1 cellular context compared by ENCODE assay signal in genomic region chr11:65301491-65302329, GRCh38.
TF ChIP-seq lines count a peak whose summit lies in the region.

No MANE protein-coding gene starts in this region.

TF ChIP-seq in HepG2, 621 proteins besides CTCF, POLR2A, EP300 and RAD21 (continued from another document and continues in another):
- no peak for TF ChIP-seq LRRFIP1 (CRISPR knock-in tag; conservative IDR thresholded peaks at IDR 0.05)
- TF ChIP-seq PAXIP1 (CRISPR knock-in tag; conservative IDR thresholded peaks at IDR 0.05): peak; percentile 71
- no peak for TF ChIP-seq KDM5A (IDR thresholded peaks at IDR 0.05; ENCODE audit: borderline replicate concordance, low read length)
- TF ChIP-seq, protein P1, sequence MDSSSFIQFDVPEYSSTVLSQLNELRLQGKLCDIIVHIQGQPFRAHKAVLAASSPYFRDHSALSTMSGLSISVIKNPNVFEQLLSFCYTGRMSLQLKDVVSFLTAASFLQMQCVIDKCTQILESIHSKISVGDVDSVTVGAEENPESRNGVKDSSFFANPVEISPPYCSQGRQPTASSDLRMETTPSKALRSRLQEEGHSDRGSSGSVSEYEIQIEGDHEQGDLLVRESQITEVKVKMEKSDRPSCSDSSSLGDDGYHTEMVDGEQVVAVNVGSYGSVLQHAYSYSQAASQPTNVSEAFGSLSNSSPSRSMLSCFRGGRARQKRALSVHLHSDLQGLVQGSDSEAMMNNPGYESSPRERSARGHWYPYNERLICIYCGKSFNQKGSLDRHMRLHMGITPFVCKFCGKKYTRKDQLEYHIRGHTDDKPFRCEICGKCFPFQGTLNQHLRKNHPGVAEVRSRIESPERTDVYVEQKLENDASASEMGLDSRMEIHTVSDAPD (CRISPR knock-in tag; IDR thresholded peaks at IDR 0.05): no peak
- TF ChIP-seq SMAD3 (CRISPR knock-in tag; IDR thresholded peaks at IDR 0.05): no peak
- no peak for TF ChIP-seq NCOR1 (IDR thresholded peaks at IDR 0.05; ENCODE audit: borderline replicate concordance, low read length)
- TF ChIP-seq PCBP2 (optimal IDR thresholded peaks at IDR 0.05; ENCODE audit: low read depth, low read length, poor library complexity, severe bottlenecking): no peak
- no peak for TF ChIP-seq FOXJ3 (CRISPR knock-in tag; IDR thresholded peaks at IDR 0.05; ENCODE audit: borderline replicate concordance)
- TF ChIP-seq, protein P2, sequence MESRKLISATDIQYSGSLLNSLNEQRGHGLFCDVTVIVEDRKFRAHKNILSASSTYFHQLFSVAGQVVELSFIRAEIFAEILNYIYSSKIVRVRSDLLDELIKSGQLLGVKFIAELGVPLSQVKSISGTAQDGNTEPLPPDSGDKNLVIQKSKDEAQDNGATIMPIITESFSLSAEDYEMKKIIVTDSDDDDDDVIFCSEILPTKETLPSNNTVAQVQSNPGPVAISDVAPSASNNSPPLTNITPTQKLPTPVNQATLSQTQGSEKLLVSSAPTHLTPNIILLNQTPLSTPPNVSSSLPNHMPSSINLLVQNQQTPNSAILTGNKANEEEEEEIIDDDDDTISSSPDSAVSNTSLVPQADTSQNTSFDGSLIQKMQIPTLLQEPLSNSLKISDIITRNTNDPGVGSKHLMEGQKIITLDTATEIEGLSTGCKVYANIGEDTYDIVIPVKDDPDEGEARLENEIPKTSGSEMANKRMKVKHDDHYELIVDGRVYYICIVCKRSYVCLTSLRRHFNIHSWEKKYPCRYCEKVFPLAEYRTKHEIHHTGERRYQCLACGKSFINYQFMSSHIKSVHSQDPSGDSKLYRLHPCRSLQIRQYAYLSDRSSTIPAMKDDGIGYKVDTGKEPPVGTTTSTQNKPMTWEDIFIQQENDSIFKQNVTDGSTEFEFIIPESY (CRISPR knock-in tag; IDR thresholded peaks at IDR 0.05): no peak
- TF ChIP-seq ZNF703 (CRISPR knock-in tag; IDR thresholded peaks at IDR 0.05; ENCODE audit: borderline replicate concordance): no peak
- no peak for TF ChIP-seq ISL2 (CRISPR knock-in tag; IDR thresholded peaks at IDR 0.05)
- TF ChIP-seq NR1H2 (CRISPR knock-in tag; IDR thresholded peaks at IDR 0.05; ENCODE audit: borderline replicate concordance, low read depth): no peak
- peak; percentile 79; the same call in 1 of the 2 replicates for TF ChIP-seq ZNF556 (CRISPR knock-in tag; IDR thresholded peaks at IDR 0.05; ENCODE audit: borderline replicate concordance)
- TF ChIP-seq FLYWCH1 (CRISPR knock-in tag; IDR thresholded peaks at IDR 0.05): no peak
- peak; percentile 51; the same call in 1 of the 2 replicates for TF ChIP-seq TGIF2 (CRISPR knock-in tag; IDR thresholded peaks at IDR 0.05)
- TF ChIP-seq YEATS2 (CRISPR knock-in tag; IDR thresholded peaks at IDR 0.05; ENCODE audit: borderline replicate concordance): no peak
- TF ChIP-seq ERF (CRISPR knock-in tag; IDR thresholded peaks at IDR 0.05): no peak
- TF ChIP-seq MTF2 (CRISPR knock-in tag; IDR thresholded peaks at IDR 0.05; ENCODE audit: borderline replicate concordance): no peak
- TF ChIP-seq HDAC1 (CRISPR knock-in tag; IDR thresholded peaks at IDR 0.05): no peak
- TF ChIP-seq CHD4 (IDR thresholded peaks at IDR 0.05; ENCODE audit: borderline replicate concordance, low read length): no peak
- no peak for TF ChIP-seq HMGA1 (CRISPR knock-in tag; conservative IDR thresholded peaks at IDR 0.05)
- no peak for TF ChIP-seq ZNF678 (CRISPR knock-in tag; IDR thresholded peaks at IDR 0.05)
- TF ChIP-seq RXRA (CRISPR knock-in tag; IDR thresholded peaks at IDR 0.05): peak; percentile 26; the same call in 1 of the 2 replicates
- no peak for TF ChIP-seq ZBTB8A (CRISPR knock-in tag; IDR thresholded peaks at IDR 0.05; ENCODE audit: borderline replicate concordance, low read depth)
- TF ChIP-seq HOXD1 (CRISPR knock-in tag; IDR thresholded peaks at IDR 0.05): no peak
- peak; percentile 53; the same call in 1 of the 2 replicates for TF ChIP-seq ZFX (CRISPR knock-in tag; IDR thresholded peaks at IDR 0.05; ENCODE audit: low read depth)
- no peak for TF ChIP-seq ZSCAN20 (CRISPR knock-in tag; IDR thresholded peaks at IDR 0.05; ENCODE audit: borderline replicate concordance)
- TF ChIP-seq MXD4 (CRISPR knock-in tag; IDR thresholded peaks at IDR 0.05): no peak
- TF ChIP-seq ZNF235 (CRISPR knock-in tag; IDR thresholded peaks at IDR 0.05; ENCODE audit: borderline replicate concordance): no peak
- TF ChIP-seq ZSCAN12 (CRISPR knock-in tag; IDR thresholded peaks at IDR 0.05): no peak
- TF ChIP-seq MYNN (CRISPR knock-in tag; IDR thresholded peaks at IDR 0.05; ENCODE audit: low read depth): no peak
- no peak for TF ChIP-seq GTF2F1 (IDR thresholded peaks at IDR 0.05; ENCODE audit: low read length)
- peak; percentile 24; the same call in 1 of the 2 replicates for TF ChIP-seq ZFY (CRISPR knock-in tag; IDR thresholded peaks at IDR 0.05)
- TF ChIP-seq YEATS4 (CRISPR knock-in tag; IDR thresholded peaks at IDR 0.05; ENCODE audit: borderline replicate concordance): no peak
- peak; percentile 41 for TF ChIP-seq TEAD3 (CRISPR knock-in tag; optimal IDR thresholded peaks at IDR 0.05; ENCODE audit: borderline replicate concordance)
- no peak for TF ChIP-seq ZNF724P (CRISPR knock-in tag; IDR thresholded peaks at IDR 0.05; ENCODE audit: borderline replicate concordance)
- no peak for TF ChIP-seq ZNF256 (CRISPR knock-in tag; conservative IDR thresholded peaks at IDR 0.05)
- TF ChIP-seq, protein P3, sequence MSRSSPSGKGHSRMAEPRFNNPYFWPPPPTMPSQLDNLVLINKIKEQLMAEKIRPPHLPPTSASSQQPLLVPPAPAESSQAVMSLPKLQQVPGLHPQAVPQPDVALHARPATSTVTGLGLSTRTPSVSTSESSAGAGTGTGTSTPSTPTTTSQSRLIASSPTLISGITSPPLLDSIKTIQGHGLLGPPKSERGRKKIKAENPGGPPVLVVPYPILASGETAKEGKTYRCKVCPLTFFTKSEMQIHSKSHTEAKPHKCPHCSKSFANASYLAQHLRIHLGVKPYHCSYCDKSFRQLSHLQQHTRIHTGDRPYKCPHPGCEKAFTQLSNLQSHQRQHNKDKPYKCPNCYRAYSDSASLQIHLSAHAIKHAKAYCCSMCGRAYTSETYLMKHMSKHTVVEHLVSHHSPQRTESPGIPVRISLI (CRISPR knock-in tag; IDR thresholded peaks at IDR 0.05; ENCODE audit: borderline replicate concordance): no peak
- TF ChIP-seq ZBTB4 (CRISPR knock-in tag; IDR thresholded peaks at IDR 0.05; ENCODE audit: borderline replicate concordance): no peak
- no peak for TF ChIP-seq ZSCAN9 (CRISPR knock-in tag; IDR thresholded peaks at IDR 0.05; ENCODE audit: borderline replicate concordance)
- peak; percentile 76; the same call in 1 of the 2 replicates for TF ChIP-seq ZNF782 (CRISPR knock-in tag; IDR thresholded peaks at IDR 0.05; ENCODE audit: borderline replicate concordance)
- peak; percentile 54; the same call in 1 of the 2 replicates for TF ChIP-seq PITX1 (CRISPR knock-in tag; IDR thresholded peaks at IDR 0.05)
- TF ChIP-seq BHLHE40 (IDR thresholded peaks at IDR 0.05; ENCODE audit: low read length): no peak
- no peak for TF ChIP-seq IKZF1 (IDR thresholded peaks at IDR 0.05)
- TF ChIP-seq, protein P4, sequence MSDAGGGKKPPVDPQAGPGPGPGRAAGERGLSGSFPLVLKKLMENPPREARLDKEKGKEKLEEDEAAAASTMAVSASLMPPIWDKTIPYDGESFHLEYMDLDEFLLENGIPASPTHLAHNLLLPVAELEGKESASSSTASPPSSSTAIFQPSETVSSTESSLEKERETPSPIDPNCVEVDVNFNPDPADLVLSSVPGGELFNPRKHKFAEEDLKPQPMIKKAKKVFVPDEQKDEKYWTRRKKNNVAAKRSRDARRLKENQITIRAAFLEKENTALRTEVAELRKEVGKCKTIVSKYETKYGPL (CRISPR knock-in tag; IDR thresholded peaks at IDR 0.05): no peak
- no peak for TF ChIP-seq ATF7 (IDR thresholded peaks at IDR 0.05)
- 0 out of 2 replicates have a peak, but pooled peaks have one; percentile 37 for TF ChIP-seq ATF7 (CRISPR knock-in tag; IDR thresholded peaks at IDR 0.05)
- TF ChIP-seq, protein P5, sequence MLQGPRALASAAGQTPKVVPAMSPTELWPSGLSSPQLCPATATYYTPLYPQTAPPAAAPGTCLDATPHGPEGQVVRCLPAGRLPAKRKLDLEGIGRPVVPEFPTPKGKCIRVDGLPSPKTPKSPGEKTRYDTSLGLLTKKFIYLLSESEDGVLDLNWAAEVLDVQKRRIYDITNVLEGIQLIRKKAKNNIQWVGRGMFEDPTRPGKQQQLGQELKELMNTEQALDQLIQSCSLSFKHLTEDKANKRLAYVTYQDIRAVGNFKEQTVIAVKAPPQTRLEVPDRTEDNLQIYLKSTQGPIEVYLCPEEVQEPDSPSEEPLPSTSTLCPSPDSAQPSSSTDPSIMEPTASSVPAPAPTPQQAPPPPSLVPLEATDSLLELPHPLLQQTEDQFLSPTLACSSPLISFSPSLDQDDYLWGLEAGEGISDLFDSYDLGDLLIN (CRISPR knock-in tag; IDR thresholded peaks at IDR 0.05; ENCODE audit: borderline replicate concordance): no peak
- no peak for TF ChIP-seq ZNF263 (CRISPR knock-in tag; IDR thresholded peaks at IDR 0.05)
- TF ChIP-seq THAP8 (CRISPR knock-in tag; IDR thresholded peaks at IDR 0.05; ENCODE audit: borderline replicate concordance): no peak
- no peak for TF ChIP-seq SRSF1 (optimal IDR thresholded peaks at IDR 0.05; ENCODE audit: low read depth, low read length)
- 0 out of 2 replicates have a peak, but pooled peaks have one; percentile 17 for TF ChIP-seq SSRP1 (CRISPR knock-in tag; IDR thresholded peaks at IDR 0.05)
- no peak for TF ChIP-seq SIN3B (IDR thresholded peaks at IDR 0.05; ENCODE audit: low read length)
- peak; percentile 40; the same call in 1 of the 2 replicates for TF ChIP-seq SP5 (CRISPR knock-in tag; IDR thresholded peaks at IDR 0.05; ENCODE audit: borderline replicate concordance, low read depth)
- TF ChIP-seq PHF8 (CRISPR knock-in tag; IDR thresholded peaks at IDR 0.05): no peak
- no peak for TF ChIP-seq ZC3H4 (CRISPR knock-in tag; IDR thresholded peaks at IDR 0.05; ENCODE audit: borderline replicate concordance)
- TF ChIP-seq PHF20 (CRISPR knock-in tag; IDR thresholded peaks at IDR 0.05): no peak
- TF ChIP-seq FOXA1 (IDR thresholded peaks at IDR 0.05): no peak
- no peak for TF ChIP-seq FOXA1 (CRISPR knock-in tag; IDR thresholded peaks at IDR 0.05)
